ENCODE assay signal across 23 cellular contexts in genomic region chr2:220278022-220278421, GRCh38.
A peak's percentile ranks its signal among the peaks of the same experiment; 100 is the strongest.
DNase-seq lines count a peak whose midpoint lies in the region; ATAC-seq, FAIRE-seq and TF ChIP-seq lines count a peak whose summit lies in the region.
"Had no signal": no experiment of that assay in that cellular context is flagged by ENCODE, and none has a peak within 500 bp of the region (broad histone marks: within the 10 kb centered on the region; RNA-seq: fewer than 3 reads in every experiment).

No MANE protein-coding gene starts in this region.

- H4K20me1 ChIP-seq in IMR-90 (ENCODE audit: insufficient read depth, low read length) (no peaks in the 10 kb centered on the region), smooth muscle cell (ENCODE audit: low read depth) (no peaks in the 10 kb centered on the region)

- H2BK5ac ChIP-seq in IMR-90 (ENCODE audit: low read depth, low read length, poor library complexity, severe bottlenecking) = peak overlapping the region; percentile 100

- DNase-seq in IMR-90 = no peak
- peak; percentile 10 for DNase-seq in astrocyte of the spinal cord (ENCODE audit: low read depth, low spot score)
- peak in 1 of 2 donors; percentile 44 for DNase-seq in foreskin keratinocyte
- no peak for DNase-seq in smooth muscle cell (lab: John Stamatoyannopoulos, UW; ENCODE audit: unreplicated experiment)
- DNase-seq in NK-92 (lab: John Stamatoyannopoulos, UW; ENCODE audit: unreplicated experiment) = no peak
- DNase-seq in left colon = no peak
- no peak for DNase-seq in GM12892 (ENCODE audit: insufficient read length)
- DNase-seq: activated B cell treated with CpG ODN at 0.5 μM for 24 hours; activated naive CD4-positive, alpha-beta T cell treated with Interleukin-2 at 50 U/mL for 16 hours; dorsolateral prefrontal cortex; GOT3; NCI-H1092; NCI-H187 treated with DMSO at 0.1 percent for 48 hours; NCI-H2171 treated with DMSO at 0.1 percent for 48 hours; NCI-H524; SIG-M5; stimulated activated naive CD4-positive, alpha-beta T cell treated with Interleukin-2 at 50 U/mL for 16 hours; SW 1271; T-helper 9 cell; testis had no signal

- FAIRE-seq in GM12892 (lab: Jason Lieb, UNC) = no peak
- FAIRE-seq: endothelial cell of umbilical vein had no signal

- H3K9ac ChIP-seq in IMR-90 (ENCODE audit: low read depth, low read length) (0 out of 2 replicates have a peak overlapping the region, but pooled peaks have one; percentile 67), smooth muscle cell (ENCODE audit: low read depth) (no peak overlapping the region)

- dilution Hi-C loops in IMR-90 (cut with HindIII; ENCODE audit: low sequenced_read_pairs, unreplicated experiment) = no loop called here

- peak overlapping the region; percentile 94 for H2BK15ac ChIP-seq in IMR-90 (ENCODE audit: low read depth, low read length)

- intact Hi-C loops in IMR-90 (cut with micrococcal nuclease) = loop anchor here (5.0 to 10.0 kb wide), 3 partner anchors 51 to 1297 kb away; partner anchors contain the start of gene EPHA4
- intact Hi-C loops in left colon (cut with DNase I, micrococcal nuclease) = no loop called here

- H4K5ac ChIP-seq in IMR-90 (ENCODE audit: low read depth, low read length) = peak overlapping the region; percentile 98

- ATAC-seq in IMR-90 (ENCODE audit: low read depth) (no peak), foreskin keratinocyte (no peak), left colon (no peak), GM21786 (IDR thresholded peaks at IDR 0.05; ENCODE audit: unreplicated experiment) (no peak)

- H3K27me3 ChIP-seq in IMR-90 (ENCODE audit: control insufficient read depth, insufficient read depth, low read length) (no peaks in the 10 kb centered on the region), foreskin keratinocyte (no peaks in the 10 kb centered on the region), smooth muscle cell (ENCODE audit: low read depth) (no peaks in the 10 kb centered on the region)
- H3K27me3 ChIP-seq: dorsolateral prefrontal cortex, testis, uterus had no signal

- no peak for TF ChIP-seq POLR2A in IMR-90 (IDR thresholded peaks at IDR 0.05; ENCODE audit: low read depth, low read length)
- TF ChIP-seq POLR2A in GM12892 (IDR thresholded peaks at IDR 0.05; ENCODE audit: low read depth, low read length) = no peak

- H2AFZ ChIP-seq in IMR-90 (replicated peaks; ENCODE audit: low read length, poor library complexity) (no peak overlapping the region), smooth muscle cell (ENCODE audit: low read depth) (no peak overlapping the region)

- peaks cover 2% of the 10 kb centered on the region for H3K9me1 ChIP-seq in IMR-90 (ENCODE audit: insufficient read depth, low read length)

- TF ChIP-seq RAD21 in IMR-90 (IDR thresholded peaks at IDR 0.05; ENCODE audit: low read length) = no peak

- no peaks in the 10 kb centered on the region for H3K36me3 ChIP-seq in IMR-90 (ENCODE audit: control insufficient read depth, insufficient read depth, low read length)
- no peaks in the 10 kb centered on the region for H3K36me3 ChIP-seq in smooth muscle cell (ENCODE audit: low read depth)
- H3K36me3 ChIP-seq: uterus had no signal

- peak overlapping the region; percentile 91 for H4K91ac ChIP-seq in IMR-90 (ENCODE audit: insufficient read depth, low read depth, low read length)

- H3K79me1 ChIP-seq in IMR-90 (ENCODE audit: low read depth in 1 of 2, low read length in 2 of 2) = no peaks in the 10 kb centered on the region

- no TSS peak for BruUV-seq in IMR-90 (replicated peaks; lab: Mats Ljungman, UMichigan)

- H2AK5ac ChIP-seq in IMR-90 (ENCODE audit: low read depth, low read length) = peak overlapping the region; percentile 99

- WGBS in IMR-90 (ENCODE audit: extremely low coverage in 2 of 2, insufficient read length in 1 of 2), 2 experiments = no CpG with 5 or more reads among the region's 2 CpGs
- 96% methylated on average over 2 of the region's 2 CpGs for WGBS in smooth muscle cell (ENCODE audit: low lambda C conversion rate)

- H2AK9ac ChIP-seq in IMR-90 (replicated peaks; ENCODE audit: low read depth, low read length, poor library complexity) = no peak overlapping the region

- peak overlapping the region; percentile 100 for H2BK120ac ChIP-seq in IMR-90 (ENCODE audit: low read depth, low read length)

- CTCF ChIA-PET in IMR-90 (lab: Yijun Ruan, JAX) = no interaction called here

- H3K18ac ChIP-seq in IMR-90 (ENCODE audit: low read depth, low read length) = peak overlapping the region; percentile 99

- H2BK20ac ChIP-seq in IMR-90 (ENCODE audit: low read depth, low read length) = peak overlapping the region; percentile 99

- no peaks in the 10 kb centered on the region for H3K79me2 ChIP-seq in smooth muscle cell (ENCODE audit: low read depth)

- no peak for TF ChIP-seq CTCF in IMR-90 (conservative IDR thresholded peaks at IDR 0.05; ENCODE audit: low read depth, low read length)
- no peak for TF ChIP-seq CTCF in astrocyte of the spinal cord (IDR thresholded peaks at IDR 0.05; ENCODE audit: low read depth, low read length)
- no peak for TF ChIP-seq CTCF in foreskin keratinocyte (conservative IDR thresholded peaks at IDR 0.05)
- TF ChIP-seq CTCF in smooth muscle cell (IDR thresholded peaks at IDR 0.05; ENCODE audit: borderline replicate concordance, insufficient read depth, poor library complexity, severe bottlenecking) = no peak

- H3K56ac ChIP-seq in IMR-90 (ENCODE audit: extremely low read depth, insufficient read depth, low read length) = peak overlapping the region; percentile 70; the same call in 1 of the 2 replicates

- H3K4me2 ChIP-seq in IMR-90 (ENCODE audit: low read depth, low read length) = peak overlapping the region; percentile 55
- no peak overlapping the region for H3K4me2 ChIP-seq in smooth muscle cell

- peak overlapping the region; percentile 99 for H3K4ac ChIP-seq in IMR-90 (ENCODE audit: low read depth, low read length)

- in situ Hi-C loops in IMR-90 (cut with MboI; ENCODE audit: low sequenced_read_pairs) = no loop called here
- in situ Hi-C loops in astrocyte of the spinal cord (cut with HindIII; ENCODE audit: low sequenced_read_pairs) = no loop called here

- H3K23ac ChIP-seq in IMR-90 (ENCODE audit: low read depth, low read length) = peak overlapping the region; percentile 97

- peak overlapping the region; percentile 40 to 93; a peak in 3 of 4 replicates for H4K8ac ChIP-seq in IMR-90 (ENCODE audit: low read depth in 2 of 2, low read length in 2 of 2)

- POLR2A ChIA-PET in IMR-90 (lab: Charles Lee; ENCODE audit: unreplicated experiment) = no interaction called here

- peak overlapping the region; percentile 99 for H3K14ac ChIP-seq in IMR-90 (replicated peaks; ENCODE audit: low read depth, low read length)

- H3K4me1 ChIP-seq in IMR-90 (ENCODE audit: control insufficient read depth, insufficient read depth, low read length) (peaks cover 23% of the 10 kb centered on the region), foreskin keratinocyte (peaks cover 52% of the 10 kb centered on the region), smooth muscle cell (ENCODE audit: low read depth) (peaks cover 15% of the 10 kb centered on the region)
- H3K4me1 ChIP-seq: testis had no signal

- H3K4me3 ChIP-seq in IMR-90 (ENCODE audit: insufficient read depth, low read depth, low read length) (no peak overlapping the region), astrocyte of the spinal cord (ENCODE audit: low read depth, low read length) (no peak overlapping the region), smooth muscle cell (no peak overlapping the region)
- H3K4me3 ChIP-seq: dorsolateral prefrontal cortex, testis, uterus had no signal

- no peaks in the 10 kb centered on the region for H3K9me3 ChIP-seq in IMR-90 (ENCODE audit: control insufficient read depth, insufficient read depth, low read length)
- no peaks in the 10 kb centered on the region for H3K9me3 ChIP-seq in smooth muscle cell (replicated peaks; ENCODE audit: low read depth)
- H3K9me3 ChIP-seq: testis, uterus had no signal

- H3K27ac ChIP-seq in IMR-90 (ENCODE audit: insufficient read depth, low read length) = peak overlapping the region; percentile 97
- peak overlapping the region; percentile 79 for H3K27ac ChIP-seq in foreskin keratinocyte
- H3K27ac ChIP-seq in smooth muscle cell (ENCODE audit: low read depth) = peak overlapping the region; percentile 65
- H3K27ac ChIP-seq: dorsolateral prefrontal cortex, testis, uterus had no signal

- peaks cover 6% of the 10 kb centered on the region for H3F3A ChIP-seq in smooth muscle cell (ENCODE audit: low read depth)

TF ChIP-seq in IMR-90, 13 proteins besides CTCF, POLR2A, EP300 and RAD21:
- TF ChIP-seq CEBPB (IDR thresholded peaks at IDR 0.05; ENCODE audit: low read depth, low read length) = no peak; the same call in 1 of the 2 replicates
- TF ChIP-seq SMC3 (IDR thresholded peaks at IDR 0.05; ENCODE audit: low read depth, low read length) = no peak
- no peak for TF ChIP-seq CHD1 (IDR thresholded peaks at IDR 0.05; ENCODE audit: low read depth, low read length)
- TF ChIP-seq RFX5 (IDR thresholded peaks at IDR 0.05; ENCODE audit: low read depth, low read length) = no peak
- no peak for TF ChIP-seq MAFK (IDR thresholded peaks at IDR 0.05; ENCODE audit: low read depth, low read length)
- no peak for TF ChIP-seq MAZ (IDR thresholded peaks at IDR 0.05; ENCODE audit: borderline replicate concordance, low read depth, low read length)
- TF ChIP-seq BHLHE40 (IDR thresholded peaks at IDR 0.05; ENCODE audit: low read depth, low read length) = no peak
- no peak for TF ChIP-seq MXI1 (IDR thresholded peaks at IDR 0.05; ENCODE audit: borderline replicate concordance, low read depth, low read length)
